In the genomic region with DNA sequence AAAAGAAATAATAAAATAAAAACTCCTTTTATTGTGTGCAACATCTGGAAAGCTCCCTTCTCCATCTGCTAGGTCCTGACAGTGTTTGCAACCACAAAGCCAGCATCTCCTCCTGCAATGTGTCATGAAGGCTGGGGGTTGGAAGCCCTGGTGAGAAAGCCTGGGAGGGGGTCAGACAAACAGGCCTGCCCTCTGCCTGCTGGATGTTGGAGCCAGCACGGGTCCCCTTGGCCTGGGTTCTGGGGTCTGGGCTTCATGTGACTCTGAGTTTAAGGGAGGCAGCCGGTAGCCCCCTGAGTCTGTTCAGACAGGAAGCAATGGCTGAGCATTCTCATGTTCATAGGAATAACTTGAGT, we compare ENCODE assay signal across 14 cellular contexts. TPM values are rescaled to one million over a fixed set of nuclear protein-coding genes. Genes with fewer than 3 reads are reported as not detected.
DNase-seq lines count a peak whose midpoint lies in the region; ATAC-seq and TF ChIP-seq lines count a peak whose summit lies in the region.
"Had no signal": no experiment of that assay in that cellular context is flagged by ENCODE, and none has a peak within 500 bp of the region (broad histone marks: within the 10 kb centered on the region; RNA-seq: fewer than 3 reads in every experiment).

No MANE protein-coding gene starts in this region.

- H3F3A ChIP-seq in MM.1S (ENCODE audit: insufficient read depth, low read length), result no peaks in the 10 kb centered on the region

- H3K79me2 ChIP-seq in MM.1S (ENCODE audit: low read length), result no peaks in the 10 kb centered on the region

- peak overlapping the region; percentile 80 for H3K4me3 Mint-ChIP-seq in activated naive CD8-positive, alpha-beta T cell
- H3K4me3 Mint-ChIP-seq: dendritic cell treated with granulocyte-macrophage colony-stimulating factor and Interleukin-4, amounts not matched to agents 40 ng/mL and 50 ng/mL, for 4 days had no signal

- no peaks in the 10 kb centered on the region for H3K36me3 ChIP-seq in heart right ventricle
- no peaks in the 10 kb centered on the region for H3K36me3 ChIP-seq in iPS-20b (ENCODE audit: insufficient read depth, low read depth, low read length)
- H3K36me3 ChIP-seq in upper lobe of right lung, result no peaks in the 10 kb centered on the region
- H3K36me3 ChIP-seq in MM.1S (replicated peaks; ENCODE audit: insufficient read depth, low read length), result no peaks in the 10 kb centered on the region
- H3K36me3 ChIP-seq: stomach had no signal

- H3K36me3 Mint-ChIP-seq in activated naive CD8-positive, alpha-beta T cell, result no peaks in the 10 kb centered on the region
- H3K36me3 Mint-ChIP-seq: CD14-positive monocyte had no signal

- H3K4me3 ChIP-seq in heart right ventricle, result peak overlapping the region in 4 of 10 donors; percentile 16 to 33 (median 28)
- peak overlapping the region; percentile 55 for H3K4me3 ChIP-seq in iPS-20b (ENCODE audit: low read length)
- H3K4me3 ChIP-seq in upper lobe of right lung, result no peak overlapping the region
- H3K4me3 ChIP-seq in MM.1S (ENCODE audit: low read length), result no peak overlapping the region

- H2AFZ ChIP-seq in MM.1S (ENCODE audit: low read length), result no peak overlapping the region

- intact Hi-C loops in left ventricle myocardium superior (cut with micrococcal nuclease) (no loop called here), heart right ventricle (cut with DNase I) (no loop called here), upper lobe of right lung (cut with DNase I) (no loop called here)

- no peak overlapping the region for H3K4me2 ChIP-seq in MM.1S (ENCODE audit: low read depth, low read length)
- H3K4me2 ChIP-seq: SK-N-SH had no signal

- H3K9me3 ChIP-seq in heart right ventricle, result no peaks in the 10 kb centered on the region
- no peaks in the 10 kb centered on the region for H3K9me3 ChIP-seq in iPS-20b (ENCODE audit: insufficient read depth, low read depth, low read length)
- H3K9me3 ChIP-seq in upper lobe of right lung, result no peaks in the 10 kb centered on the region
- H3K9me3 ChIP-seq in MM.1S (replicated peaks; ENCODE audit: insufficient read depth, low read length), result no peaks in the 10 kb centered on the region
- H3K9me3 ChIP-seq: SK-N-SH, stomach had no signal

- ATAC-seq in left ventricle myocardium superior (peak; percentile 12), heart right ventricle (no peak), upper lobe of right lung (no peak), GM18505 (IDR thresholded peaks at IDR 0.05; ENCODE audit: unreplicated experiment) (no peak)

- 55 to 66% methylated on average over 2 of the region's 2 CpGs for WGBS in heart right ventricle, 2 donors

- H3K27me3 ChIP-seq in heart right ventricle (no peaks in the 10 kb centered on the region), iPS-20b (ENCODE audit: insufficient read depth, low read length) (peaks cover 26% of the 10 kb centered on the region), upper lobe of right lung (no peaks in the 10 kb centered on the region), MM.1S (replicated peaks; ENCODE audit: insufficient read depth, low read length) (no peaks in the 10 kb centered on the region)
- H3K27me3 ChIP-seq: stomach had no signal

- H3K4me1 Mint-ChIP-seq in activated naive CD8-positive, alpha-beta T cell (ENCODE audit: low read depth), result peaks cover 30% of the 10 kb centered on the region

- no peak for TF ChIP-seq POLR2A in GM18505 (IDR thresholded peaks at IDR 0.05; ENCODE audit: borderline replicate concordance, extremely low read depth, insufficient read depth, insufficient read length)

- H3K9me3 Mint-ChIP-seq in activated naive CD8-positive, alpha-beta T cell (ENCODE audit: low read depth), result no peaks in the 10 kb centered on the region
- H3K9me3 Mint-ChIP-seq: dendritic cell treated with granulocyte-macrophage colony-stimulating factor and Interleukin-4, amounts not matched to agents 40 ng/mL and 50 ng/mL, for 4 days had no signal

- DNase-seq in left ventricle myocardium superior (no peak), heart right ventricle (no peak), upper lobe of right lung (no peak), MM.1S (no peak), NCI-H1105 treated with DMSO at 0.1 percent for 48 hours (lab: John Stamatoyannopoulos, UW) (no peak)
- DNase-seq: hypothalamus, NCI-H510A, SK-N-SH, stomach had no signal

- H3K27me3 Mint-ChIP-seq in activated naive CD8-positive, alpha-beta T cell, result no peaks in the 10 kb centered on the region

- no peaks in the 10 kb centered on the region for H3K9me2 ChIP-seq in MM.1S (replicated peaks; ENCODE audit: insufficient read depth, low read length)
- H3K9me2 ChIP-seq: SK-N-SH had no signal

- H3K27ac ChIP-seq in heart right ventricle (peak overlapping the region in 1 of 10 donors; percentile 36), iPS-20b (ENCODE audit: low read length) (no peak overlapping the region), upper lobe of right lung (peak overlapping the region; percentile 36), MM.1S (ENCODE audit: low read length) (no peak overlapping the region)

- H4K20me1 ChIP-seq in MM.1S (ENCODE audit: insufficient read depth, low read length), result no peaks in the 10 kb centered on the region

- H3K4me1 ChIP-seq in heart right ventricle (peaks cover 0 to 7% (median 0%) of the 10 kb centered on the region in 9 donors), iPS-20b (ENCODE audit: insufficient read depth, low read length) (peaks cover 26% of the 10 kb centered on the region; the same call in 1 of the 2 replicates), upper lobe of right lung (peaks cover 10% of the 10 kb centered on the region), MM.1S (ENCODE audit: low read length) (no peaks in the 10 kb centered on the region)

- H3K9ac ChIP-seq in iPS-20b (ENCODE audit: low read depth, low read length), result no peak overlapping the region
- no peak overlapping the region for H3K9ac ChIP-seq in MM.1S (ENCODE audit: low read length)
- H3K9ac ChIP-seq: SK-N-SH had no signal

- TF ChIP-seq CTCF in heart right ventricle (IDR thresholded peaks at IDR 0.05), result no peak
- no peak for TF ChIP-seq CTCF in upper lobe of right lung (IDR thresholded peaks at IDR 0.05)
- no peak for TF ChIP-seq CTCF in MM.1S (IDR thresholded peaks at IDR 0.05; ENCODE audit: low read length)

- no peak overlapping the region for H3K27ac Mint-ChIP-seq in activated naive CD8-positive, alpha-beta T cell
- H3K27ac Mint-ChIP-seq: CD14-positive monocyte; dendritic cell treated with granulocyte-macrophage colony-stimulating factor and Interleukin-4, amounts not matched to agents 40 ng/mL and 50 ng/mL, for 4 days had no signal

RNA-seq across cellular contexts. Expression of a gene that starts 33.1 kb away (rescaled TPM):
- 17.2 TPM for total RNA-seq in left ventricle myocardium superior
- total RNA-seq in heart right ventricle, result 10 to 100 TPM in 8 of 10 donors, 1 to 10 TPM in 2; 5.7 to 19.2 (median 13.7) TPM
- 1 to 10 TPM; 7.4 to 9.4 TPM for polyA plus RNA-seq in heart right ventricle
- 63.6 TPM for total RNA-seq in upper lobe of right lung
